ENCODE assay signal across 31 cellular contexts in genomic region chr5:132110195-132110594, GRCh38. TPM values are rescaled to one million over a fixed set of nuclear protein-coding genes. Genes with fewer than 3 reads are reported as not detected.
DNase-seq lines count a peak whose midpoint lies in the region; ATAC-seq and TF ChIP-seq lines count a peak whose summit lies in the region.
"Had no signal": no experiment of that assay in that cellular context is flagged by ENCODE, and none has a peak within 500 bp of the region (broad histone marks: within the 10 kb centered on the region; RNA-seq: fewer than 3 reads in every experiment).

No MANE protein-coding gene starts in this region.

- no peaks in the 10 kb centered on the region for H3K36me3 ChIP-seq in KOPT-K1 (ENCODE audit: insufficient read depth, low read length)
- H3K36me3 ChIP-seq: brain microvascular endothelial cell, esophagus muscularis mucosa, left ventricle myocardium inferior, stomach, thyroid gland, vagina had no signal

- H3K9me3 ChIP-seq in KOPT-K1 (ENCODE audit: insufficient read depth, low read length, poor library complexity, severe bottlenecking): peaks cover 12% of the 10 kb centered on the region
- H3K9me3 ChIP-seq: thyroid gland, vagina had no signal

- no peaks in the 10 kb centered on the region for H3K27me3 Mint-ChIP-seq in activated T-cell treated with anti-CD3 and anti-CD28 coated beads, Interleukin-2, amount 50 U/mL, for 24 hours
- no peaks in the 10 kb centered on the region for H3K27me3 Mint-ChIP-seq in activated T-helper 17 cell treated with anti-CD3 and anti-CD28 coated beads, Interleukin-2, amount 50 U/mL, for 72 hours

- H3K9me3 Mint-ChIP-seq in activated T-cell treated with anti-CD3 and anti-CD28 coated beads, Interleukin-2, amount 50 U/mL, for 24 hours: peaks cover 2% of the 10 kb centered on the region
- H3K9me3 Mint-ChIP-seq in activated T-helper 17 cell treated with anti-CD3 and anti-CD28 coated beads, Interleukin-2, amount 50 U/mL, for 72 hours: no peaks in the 10 kb centered on the region
- no peaks in the 10 kb centered on the region for H3K9me3 Mint-ChIP-seq in stimulated activated effector memory CD8-positive, alpha-beta T cell treated with anti-CD3 and anti-CD28 coated beads, Interleukin-12 subunit alpha, Interleukin-12 subunit beta, amount 100 ng/mL, for 72 hours

- H3K4me1 Mint-ChIP-seq in activated T-cell treated with anti-CD3 and anti-CD28 coated beads, Interleukin-2, amount 50 U/mL, for 24 hours (ENCODE audit: low read depth): peaks cover 80% of the 10 kb centered on the region
- H3K4me1 Mint-ChIP-seq in activated T-helper 17 cell treated with anti-CD3 and anti-CD28 coated beads, Interleukin-2, amount 50 U/mL, for 72 hours: peaks cover 55% of the 10 kb centered on the region
- H3K4me1 Mint-ChIP-seq in stimulated activated effector memory CD8-positive, alpha-beta T cell treated with anti-CD3 and anti-CD28 coated beads, Interleukin-12 subunit alpha, Interleukin-12 subunit beta, amount 100 ng/mL, for 72 hours: peaks cover 63% of the 10 kb centered on the region

- no peak for DNase-seq in activated T-cell treated with anti-CD3 and anti-CD28 coated beads, Interleukin-2, amount 50 U/mL, for 24 hours
- DNase-seq in activated T-cell treated with anti-CD3 and anti-CD28 coated beads for 4 hours: no peak
- no peak for DNase-seq in stimulated activated effector memory CD8-positive, alpha-beta T cell treated with anti-CD3 and anti-CD28 coated beads, Interleukin-12 subunit alpha, Interleukin-12 subunit beta, amount 100 ng/mL, for 72 hours (ENCODE audit: low spot score in 2 of 2)
- no peak for DNase-seq in GM13976 (ENCODE audit: low spot score)
- DNase-seq in NCI-H1417 treated with DMSO at 0.1 percent for 48 hours (lab: John Stamatoyannopoulos, UW): no peak
- DNase-seq: amygdala, brain microvascular endothelial cell, foreskin keratinocyte, head of caudate nucleus, islet precursor cell, left ventricle myocardium inferior, mesendoderm, NCI-H2107, NCI-H345, NCI-H69, retina, stomach, T1000, thyroid gland had no signal

- TF ChIP-seq CTCF in GM13976 (IDR thresholded peaks at IDR 0.05; ENCODE audit: borderline replicate concordance, control extremely low read depth, extremely low read depth, insufficient read depth, missing control alignments): no peak

- H3K27ac Mint-ChIP-seq in activated T-cell treated with anti-CD3 and anti-CD28 coated beads, Interleukin-2, amount 50 U/mL, for 24 hours: peak overlapping the region; percentile 85
- H3K27ac Mint-ChIP-seq in activated T-helper 17 cell treated with anti-CD3 and anti-CD28 coated beads, Interleukin-2, amount 50 U/mL, for 72 hours: peak overlapping the region; percentile 84
- peak overlapping the region; percentile 89 for H3K27ac Mint-ChIP-seq in stimulated activated effector memory CD8-positive, alpha-beta T cell treated with anti-CD3 and anti-CD28 coated beads, Interleukin-12 subunit alpha, Interleukin-12 subunit beta, amount 100 ng/mL, for 72 hours

- peak overlapping the region; percentile 53 for H3K27ac ChIP-seq in KOPT-K1 (ENCODE audit: low read depth, low read length, poor library complexity, severe bottlenecking)
- H3K27ac ChIP-seq: brain microvascular endothelial cell, esophagus muscularis mucosa, foreskin keratinocyte, left ventricle myocardium inferior, parathyroid adenoma, stomach, thyroid gland, vagina, VCaP had no signal

- peaks cover 6% of the 10 kb centered on the region for H3K36me3 Mint-ChIP-seq in activated T-cell treated with anti-CD3 and anti-CD28 coated beads, Interleukin-2, amount 50 U/mL, for 24 hours (ENCODE audit: low read depth)
- no peaks in the 10 kb centered on the region for H3K36me3 Mint-ChIP-seq in activated T-helper 17 cell treated with anti-CD3 and anti-CD28 coated beads, Interleukin-2, amount 50 U/mL, for 72 hours (ENCODE audit: low read depth)
- peaks cover 7% of the 10 kb centered on the region for H3K36me3 Mint-ChIP-seq in stimulated activated effector memory CD8-positive, alpha-beta T cell treated with anti-CD3 and anti-CD28 coated beads, Interleukin-12 subunit alpha, Interleukin-12 subunit beta, amount 100 ng/mL, for 72 hours

- H3K4me3 Mint-ChIP-seq in activated T-cell treated with anti-CD3 and anti-CD28 coated beads, Interleukin-2, amount 50 U/mL, for 24 hours: peak overlapping the region; percentile 58
- H3K4me3 Mint-ChIP-seq in activated T-helper 17 cell treated with anti-CD3 and anti-CD28 coated beads, Interleukin-2, amount 50 U/mL, for 72 hours: peak overlapping the region; percentile 77
- peak overlapping the region; percentile 70 for H3K4me3 Mint-ChIP-seq in stimulated activated effector memory CD8-positive, alpha-beta T cell treated with anti-CD3 and anti-CD28 coated beads, Interleukin-12 subunit alpha, Interleukin-12 subunit beta, amount 100 ng/mL, for 72 hours

- in situ Hi-C loops in GM13976 (cut with MboI; ENCODE audit: low sequenced_read_pairs, unreplicated experiment): no loop called here

- no peak for ATAC-seq in activated T-helper 17 cell treated with anti-CD3 and anti-CD28 coated beads, Interleukin-2, amount 50 U/mL, for 72 hours (replicated peaks)
- no peak for ATAC-seq in stimulated activated effector memory CD8-positive, alpha-beta T cell treated with anti-CD3 and anti-CD28 coated beads, Interleukin-12 subunit alpha, Interleukin-12 subunit beta, amount 100 ng/mL, for 72 hours
- no peak for ATAC-seq in HG02973 (IDR thresholded peaks at IDR 0.05; ENCODE audit: unreplicated experiment)
- ATAC-seq: foreskin keratinocyte, HCT116, Right ventricle myocardium inferior, SK-N-SH treated with all-trans-retinoic acid at 6 μM for 48 hours had no signal

RNA-seq across cellular contexts. Expression of gene CSF2, which starts 36.6 kb away (rescaled TPM):
- total RNA-seq in activated T-helper 17 cell treated with anti-CD3 and anti-CD28 coated beads, Interleukin-2, amount 50 U/mL, for 72 hours: 100 to 1,000 TPM in 1 of 2 donors, 10 to 100 TPM in 1; 14.6 to 159 TPM
- total RNA-seq: cerebellum, esophagus muscularis mucosa, left ventricle myocardium inferior, Right ventricle myocardium inferior, stomach, thyroid gland, vagina had no signal

RNA-seq across cellular contexts. Expression of gene IL3, which starts 49.7 kb away (rescaled TPM):
- total RNA-seq in activated T-helper 17 cell treated with anti-CD3 and anti-CD28 coated beads, Interleukin-2, amount 50 U/mL, for 72 hours: 1 to 10 TPM in 1 of 2 donors, under 1 TPM in 1; 0.32 to 9.0 TPM
- total RNA-seq: cerebellum, dermis microvascular lymphatic vessel endothelial cell, esophagus muscularis mucosa, foreskin keratinocyte, left ventricle myocardium inferior, Right ventricle myocardium inferior, stomach, thyroid gland, vagina had no signal
